In genomic region chrX:71533850-71534515, GRCh38 we compare ENCODE assay signal across 8 cellular contexts. TPM values are rescaled to one million over a fixed set of nuclear protein-coding genes. Genes with fewer than 3 reads are reported as not detected.
A peak's percentile ranks its signal among the peaks of the same experiment; 100 is the strongest.
DNase-seq lines count a peak whose midpoint lies in the region; ATAC-seq and TF ChIP-seq lines count a peak whose summit lies in the region.

No MANE protein-coding gene starts in this region.

- peak; percentile 65 for ATAC-seq in Panc1
- ATAC-seq in aorta (ENCODE audit: low FRiP score): peak; percentile 67
- no peak for ATAC-seq in GM21528 (IDR thresholded peaks at IDR 0.05; ENCODE audit: low FRiP score, unreplicated experiment)

- peaks cover 8% of the 10 kb centered on the region; the same call in 1 of the 2 replicates for H3K4me1 ChIP-seq in Panc1 (ENCODE audit: control insufficient read depth, insufficient read depth, low read length)
- H3K4me1 ChIP-seq in neutrophil (ENCODE audit: control insufficient read depth in 1 of 2, insufficient read depth in 1 of 2, low read depth in 1 of 2, low read length in 1 of 2): peaks cover 24 to 33% of the 10 kb centered on the region in 2 experiments
- H3K4me1 ChIP-seq in aorta (ENCODE audit: control insufficient read depth in 1 of 2, insufficient read depth in 2 of 2, low read length in 2 of 2): no peaks in the 10 kb centered on the region

- in situ Hi-C loops in Panc1 (cut with HindIII; ENCODE audit: low pct_unique_long_range_greater_than_20kb, low sequenced_read_pairs): no loop called here

- CTCF ChIA-PET in Panc1 (lab: Charles Lee): no interaction called here

- TF ChIP-seq CTCF in HFF-Myc (IDR thresholded peaks at IDR 0.05; ENCODE audit: low read depth, low read length, missing control alignments): no peak
- no peak for TF ChIP-seq CTCF in Panc1 (IDR thresholded peaks at IDR 0.05)
- TF ChIP-seq CTCF in neutrophil (IDR thresholded peaks at IDR 0.05): no peak

- peak overlapping the region; percentile 89 for H3K27ac ChIP-seq in Panc1 (ENCODE audit: low read length)
- peak overlapping the region; percentile 95 for H3K27ac ChIP-seq in neutrophil
- H3K27ac ChIP-seq in aorta (ENCODE audit: low read depth in 1 of 2, low read length in 2 of 2): peak overlapping the region; percentile 19 to 86

- H3K27me3 ChIP-seq in Panc1 (ENCODE audit: control insufficient read depth, insufficient read depth, low read length) (no peaks in the 10 kb centered on the region), neutrophil (no peaks in the 10 kb centered on the region), aorta (ENCODE audit: control insufficient read depth in 1 of 2, insufficient read depth in 2 of 2, low read length in 1 of 2) (no peaks in the 10 kb centered on the region)

- H3K9me3 ChIP-seq in Panc1 (ENCODE audit: control insufficient read depth, insufficient read depth, low read depth, low read length): no peaks in the 10 kb centered on the region
- no peaks in the 10 kb centered on the region for H3K9me3 ChIP-seq in neutrophil
- H3K9me3 ChIP-seq in aorta (ENCODE audit: control insufficient read depth, low read length): no peaks in the 10 kb centered on the region

- intact Hi-C loops in Panc1 (cut with micrococcal nuclease; ENCODE audit: unreplicated experiment) (no loop called here), aorta (cut with DNase I) (no loop called here)

- H3K4me3 ChIP-seq in HFF-Myc (replicated peaks; ENCODE audit: low read depth, low read length) (peak overlapping the region; percentile 79), Panc1 (ENCODE audit: low read depth in 2 of 2, low read length in 2 of 2) (peak overlapping the region; percentile 88 to 98), neutrophil (ENCODE audit: low read depth in 1 of 2, low read length in 1 of 2) (peak overlapping the region; percentile 70 to 76), aorta (ENCODE audit: low read length in 2 of 2) (peak overlapping the region; percentile 53 to 88)

- peaks cover 7% of the 10 kb centered on the region for H3K36me3 ChIP-seq in Panc1 (ENCODE audit: control insufficient read depth, insufficient read depth, low read length)
- H3K36me3 ChIP-seq in neutrophil: no peaks in the 10 kb centered on the region
- no peaks in the 10 kb centered on the region for H3K36me3 ChIP-seq in aorta (ENCODE audit: control insufficient read depth in 1 of 2, insufficient read depth in 2 of 2, low read length in 1 of 2)

- 0 to 27% methylated on average over 31 of the region's 31 CpGs for WGBS in aorta, 2 donors

- POLR2A ChIA-PET in Panc1 (lab: Charles Lee): interaction anchor here (0.9 kb wide), 1 partner anchor 168 kb away, joined by 3 read pairs; the partner anchor contains the start of gene TAF1

- no TSS peak for BruUV-seq in Panc1 (replicated peaks; lab: Mats Ljungman, UMichigan)

- DNase-seq in AG20443 (ENCODE audit: low spot score): peak; percentile 25
- DNase-seq in HFF-Myc (ENCODE audit: extremely low read depth, low read depth): no peak
- DNase-seq in Panc1 (ENCODE audit: low read depth, low spot score): no peak
- peak; percentile 65 for DNase-seq in activated naive CD4-positive, alpha-beta T cell treated with Interleukin-2 at 50 U/mL for 16 hours
- DNase-seq in foreskin melanocyte: peak; percentile 45
- peak in 1 of 2 donors; percentile 68 for DNase-seq in aorta

RNA-seq across cellular contexts. Expression of gene OGT, which starts 1.1 kb away (rescaled TPM):
- total RNA-seq in Panc1 (2021; ENCODE audit: unreplicated experiment): 174 TPM
- polyA plus RNA-seq in Panc1 (2012; ENCODE audit: insufficient read length): 77.9 TPM
- total RNA-seq in aorta: 100 to 1,000 TPM; 188 to 272 TPM
- polyA plus RNA-seq in aorta: 100 to 1,000 TPM in 1 of 2 donors, 10 to 100 TPM in 1; 10.1 to 107 TPM

RNA-seq across cellular contexts. Expression of gene GCNA, which starts 44.3 kb away (rescaled TPM):
- 4.0 TPM for total RNA-seq in Panc1 (2021; ENCODE audit: unreplicated experiment)
- polyA plus RNA-seq in Panc1 (2012; ENCODE audit: insufficient read length): 3.0 TPM
- 1 to 10 TPM; 1.9 to 4.8 TPM for total RNA-seq in aorta
- 1 to 10 TPM in 1 of 2 donors, under 1 TPM in 1; 0.38 to 5.4 TPM for polyA plus RNA-seq in aorta

Comparison
In these comparisons a context has a peak if more than half of its experiments do, and no peak if none do; other contexts are left out.
1. DNase-seq: peak in AG20443 (single experiment), activated naive CD4-positive, alpha-beta T cell treated with Interleukin-2 at 50 U/mL for 16 hours (single experiment) and foreskin melanocyte (single experiment); none in HFF-Myc (single experiment) and Panc1 (single experiment).
2. Peak in every context shown above with its lines, with median percentiles within 50 percentile points of each other: H3K4me3 ChIP-seq and H3K27ac ChIP-seq.